1 cellular context compared by ENCODE assay signal in genomic region chr3:105527949-105528348, GRCh38.
TF ChIP-seq lines count a peak whose summit lies in the region.

No MANE protein-coding gene starts in this region.

TF ChIP-seq in IMR-90, 13 proteins besides CTCF, POLR2A, EP300 and RAD21 (continued from another document):
- no peak for TF ChIP-seq BHLHE40 (IDR thresholded peaks at IDR 0.05; ENCODE audit: low read depth, low read length)
- TF ChIP-seq RCOR1 (IDR thresholded peaks at IDR 0.05; ENCODE audit: insufficient replicate concordance, low read length), result no peak
- TF ChIP-seq FOS (IDR thresholded peaks at IDR 0.05; ENCODE audit: low read depth, low read length), result no peak
- TF ChIP-seq MAFK (IDR thresholded peaks at IDR 0.05; ENCODE audit: low read depth, low read length), result no peak
- TF ChIP-seq NFE2L2 (IDR thresholded peaks at IDR 0.05; ENCODE audit: low read depth, low read length), result no peak
- no peak for TF ChIP-seq CHD1 (IDR thresholded peaks at IDR 0.05; ENCODE audit: low read depth, low read length)
- TF ChIP-seq RFX5 (IDR thresholded peaks at IDR 0.05; ENCODE audit: low read depth, low read length), result no peak
TF ChIP-seq in IMR-90: peak in this region for 0.
